Comparison of ENCODE assay signal across 15 cellular contexts in the genomic region with DNA sequence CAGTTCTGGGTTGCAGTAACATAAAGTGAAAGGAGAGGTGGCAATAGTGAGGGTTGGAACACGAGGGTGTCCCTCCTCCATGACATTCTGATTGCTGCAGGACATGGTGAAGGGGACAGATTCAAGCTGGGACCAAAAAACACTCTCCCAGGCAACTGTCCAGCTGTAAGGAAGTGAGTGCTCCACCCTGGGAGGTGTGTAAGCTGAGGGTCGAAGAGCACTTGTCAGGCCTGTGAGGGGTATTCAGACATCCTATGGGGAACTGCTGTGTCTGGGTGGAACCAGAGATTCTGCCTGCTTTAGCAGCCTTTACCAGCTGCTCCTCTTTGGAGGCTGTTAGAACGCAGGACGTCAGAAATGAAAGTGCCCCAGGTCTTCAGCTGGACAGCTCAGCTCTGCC.
"Had no signal": no experiment of that assay in that cellular context is flagged by ENCODE, and none has a peak within 500 bp of the region (broad histone marks: within the 10 kb centered on the region; RNA-seq: fewer than 3 reads in every experiment).

No MANE protein-coding gene starts in this region.

- H3K4me1 Mint-ChIP-seq: endodermal cell; naive thymus-derived CD4-positive, alpha-beta T cell had no signal

- H3K27ac ChIP-seq: colonic mucosa, foreskin keratinocyte, thyroid gland, upper lobe of left lung, uterus had no signal

- DNase-seq: colonic mucosa; effector CD4-positive, alpha-beta T cell; erythroblast; foreskin keratinocyte; hippocampal formation; naive thymus-derived CD4-positive, alpha-beta T cell; stimulated activated CD4-positive, alpha-beta T cell treated with anti-CD3 and anti-CD28 coated beads, Interleukin-12 subunit alpha, Interleukin-12 subunit beta, amount 100 ng/mL, for 4 hours; stimulated activated naive CD4-positive, alpha-beta T cell treated with Interleukin-2 at 50 U/mL for 16 hours; thyroid gland; upper lobe of left lung had no signal

- H3K9me3 ChIP-seq: colonic mucosa, heart left ventricle, thyroid gland, upper lobe of left lung, uterus had no signal

- H3K9me3 Mint-ChIP-seq: endodermal cell, nephron progenitor cell had no signal

- ATAC-seq: naive thymus-derived CD4-positive, alpha-beta T cell had no signal

- H3K27me3 ChIP-seq: colonic mucosa, heart left ventricle, thyroid gland, upper lobe of left lung, uterus had no signal

- H3K27ac Mint-ChIP-seq: endodermal cell; naive thymus-derived CD4-positive, alpha-beta T cell had no signal

- H3K36me3 ChIP-seq: colonic mucosa, heart left ventricle, thyroid gland, upper lobe of left lung, uterus had no signal

- H3K36me3 Mint-ChIP-seq: naive thymus-derived CD4-positive, alpha-beta T cell had no signal

- H3K4me1 ChIP-seq: colonic mucosa, foreskin keratinocyte, uterus had no signal

- H3K4me3 Mint-ChIP-seq: endodermal cell; naive thymus-derived CD4-positive, alpha-beta T cell; nephron progenitor cell had no signal

- H3K4me3 ChIP-seq: colonic mucosa, heart left ventricle, lung, thyroid gland, upper lobe of left lung, uterus had no signal
